ENCODE assay signal across 8 cellular contexts in the genomic region with DNA sequence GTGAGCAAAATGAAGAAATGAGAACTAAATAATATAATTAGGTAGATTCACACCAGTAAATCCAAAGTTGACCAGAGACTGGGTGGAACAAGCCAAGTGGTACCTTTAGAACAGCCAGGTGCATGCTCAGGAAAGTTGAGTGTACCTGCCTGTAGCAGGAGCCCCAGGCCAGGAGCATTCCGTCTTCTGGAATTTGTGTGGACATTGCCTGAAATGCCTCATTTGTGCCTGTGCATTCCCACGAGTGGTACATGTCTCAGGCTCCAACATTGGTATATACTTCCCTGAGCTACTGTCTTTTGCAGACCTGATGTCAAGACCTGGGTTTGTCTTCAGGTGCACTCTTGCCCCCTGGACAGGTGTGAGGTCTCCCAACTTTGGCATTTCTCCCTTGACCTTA.
"Had no signal": no experiment of that assay in that cellular context is flagged by ENCODE, and none has a peak within 500 bp of the region (broad histone marks: within the 10 kb centered on the region; RNA-seq: fewer than 3 reads in every experiment).

No MANE protein-coding gene starts in this region.

- H3K4me1 ChIP-seq: HAP-1 had no signal

- H3K27ac ChIP-seq: GM23248 had no signal

- DNase-seq: GM23248, GOT3, H7, H9, HCEC 1CT, HFFc6 had no signal

- H2AFZ ChIP-seq: GM23248, GM23338 had no signal

- H3K4me2 ChIP-seq: GM23338 had no signal

- H3K4me3 ChIP-seq: GM23248, GM23338, HAP-1 had no signal

- H3K9me3 ChIP-seq: HAP-1 had no signal

- H3K9ac ChIP-seq: GM23248 had no signal

- H3K36me3 ChIP-seq: HAP-1 had no signal
